31 cellular contexts compared by ENCODE assay signal in the genomic region with DNA sequence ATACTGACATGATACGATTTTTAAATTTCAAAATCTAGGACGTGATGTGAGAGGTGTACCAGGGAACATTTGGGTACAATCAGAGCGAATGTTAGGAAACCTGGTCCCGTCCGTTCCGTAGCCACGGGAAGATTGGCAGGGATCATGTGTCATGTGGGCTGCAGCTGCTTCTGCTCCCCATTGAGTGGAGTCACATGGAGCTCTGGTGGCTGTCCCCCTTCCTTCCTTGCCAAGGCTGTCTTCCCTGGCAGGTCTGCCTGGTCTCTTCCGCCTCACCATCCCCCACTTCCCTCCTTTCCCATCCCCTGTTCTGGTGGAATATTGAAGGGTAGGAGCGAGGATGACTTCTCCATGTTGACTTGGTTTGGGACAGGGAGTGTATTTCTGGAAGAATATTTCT. TPM values are rescaled to one million over a fixed set of nuclear protein-coding genes. Genes with fewer than 3 reads are reported as not detected.
"Had no signal": no experiment of that assay in that cellular context is flagged by ENCODE, and none has a peak within 500 bp of the region (broad histone marks: within the 10 kb centered on the region; RNA-seq: fewer than 3 reads in every experiment).

No MANE protein-coding gene starts in this region.

- H3K4me2 ChIP-seq: PC-9 had no signal

- H3K36me3 ChIP-seq: ascending aorta, cardiac muscle cell, SJCRH30 had no signal

- H3K4me1 ChIP-seq: SJCRH30 had no signal

- ATAC-seq: activated CD4-positive, alpha-beta T cell treated with anti-CD3 and anti-CD28 coated beads for 36 hours; activated CD4-positive, CD25-positive, alpha-beta regulatory T cell treated with anti-CD3 and anti-CD28 coated beads, Interleukin-2, amount 50 U/mL, for 24 hours; activated CD8-positive, alpha-beta T cell treated with anti-CD3 and anti-CD28 coated beads, Interleukin-2, amount 10 ng/mL, durations not matched to agents 7 days and 5 days; WTC11 had no signal

- H3K27me3 ChIP-seq: ascending aorta, cardiac muscle cell, SJCRH30 had no signal

- H3K27ac ChIP-seq: ascending aorta, cardiac muscle cell, PC-9, RWPE1, SJCRH30, SK-N-MC had no signal

- H3K4me3 ChIP-seq: ascending aorta, cardiac muscle cell, PC-9, SJCRH30, SK-N-MC had no signal

- DNase-seq: activated CD4-positive, alpha-beta T cell treated with anti-CD3 and anti-CD28 coated beads for 36 hours; activated CD4-positive, alpha-beta T cell treated with anti-CD3 and anti-CD28 coated beads, Interleukin-2, amount 10 ng/mL, durations not matched to agents 7 days and 5 days; activated CD4-positive, alpha-beta T cell treated with anti-CD3 and anti-CD28 coated beads, Interleukin-2, amount 50 U/mL, for 48 hours; activated CD8-positive, alpha-beta T cell treated with anti-CD3 and anti-CD28 coated beads, Interleukin-2, amount 10 ng/mL, durations not matched to agents 7 days and 5 days; activated gamma-delta T cell; activated naive CD4-positive, alpha-beta T cell treated with Interleukin-2 at 50 U/mL for 16 hours; activated naive CD8-positive, alpha-beta T cell treated with anti-CD3 and anti-CD28 coated beads, Interleukin-2, amount 10 ng/mL, durations not matched to agents 7 days and 5 days; activated T-cell treated with anti-CD3 and anti-CD28 coated beads, Interleukin-2, amount 50 U/mL, for 24 hours; amygdala; NCI-H1092 treated with DMSO at 0.1 percent for 48 hours; NCI-H1417; NCI-H146; NCI-H187; NCI-H2029 treated with DMSO at 0.1 percent for 48 hours; NCI-H2171 treated with DMSO at 0.1 percent for 48 hours; NCI-H2227 treated with DMSO at 0.1 percent for 48 hours; NCI-H446; NCI-H510A treated with DMSO at 0.1 percent for 48 hours; NCI-H526 treated with DMSO at 0.1 percent for 48 hours; PC-9; SHP77; SJCRH30 had no signal

RNA-seq across cellular contexts. Expression of a gene that starts 33.8 kb away (rescaled TPM):
- total RNA-seq: activated CD4-positive, alpha-beta T cell treated with anti-CD3 and anti-CD28 coated beads for 36 hours; activated CD4-positive, alpha-beta T cell treated with anti-CD3 and anti-CD28 coated beads, Interleukin-2, amount 10 ng/mL, durations not matched to agents 7 days and 5 days; activated CD8-positive, alpha-beta T cell treated with anti-CD3 and anti-CD28 coated beads, Interleukin-2, amount 10 ng/mL, durations not matched to agents 7 days and 5 days; activated naive CD8-positive, alpha-beta T cell treated with anti-CD3 and anti-CD28 coated beads, Interleukin-2, amount 10 ng/mL, durations not matched to agents 7 days and 5 days; activated T-helper 2 cell treated with anti-CD3 and anti-CD28 coated beads, Interferon-gamma antibody, Interleukin-2, Interleukin-4, amounts not matched to agents 10 μg/mL and 5 μg/mL and 100 μg/mL, durations not matched to agents 14 hours and 24 hours and 36 hours; cardiac muscle cell; OCI-LY7; PC-9; WTC11 had no signal
- polyA plus RNA-seq: cardiac muscle cell had no signal

RNA-seq across cellular contexts. Expression of a gene that starts 54.4 kb away (rescaled TPM):
- total RNA-seq: activated CD4-positive, alpha-beta T cell treated with anti-CD3 and anti-CD28 coated beads for 36 hours; activated CD4-positive, alpha-beta T cell treated with anti-CD3 and anti-CD28 coated beads, Interleukin-2, amount 10 ng/mL, durations not matched to agents 7 days and 5 days; activated CD8-positive, alpha-beta T cell treated with anti-CD3 and anti-CD28 coated beads, Interleukin-2, amount 10 ng/mL, durations not matched to agents 7 days and 5 days; activated naive CD8-positive, alpha-beta T cell treated with anti-CD3 and anti-CD28 coated beads, Interleukin-2, amount 10 ng/mL, durations not matched to agents 7 days and 5 days; activated T-helper 2 cell treated with anti-CD3 and anti-CD28 coated beads, Interferon-gamma antibody, Interleukin-2, Interleukin-4, amounts not matched to agents 10 μg/mL and 5 μg/mL and 100 μg/mL, durations not matched to agents 14 hours and 24 hours and 36 hours; M059J; OCI-LY7; PC-9 had no signal
